ENCODE assay signal across 8 cellular contexts in the genomic region with DNA sequence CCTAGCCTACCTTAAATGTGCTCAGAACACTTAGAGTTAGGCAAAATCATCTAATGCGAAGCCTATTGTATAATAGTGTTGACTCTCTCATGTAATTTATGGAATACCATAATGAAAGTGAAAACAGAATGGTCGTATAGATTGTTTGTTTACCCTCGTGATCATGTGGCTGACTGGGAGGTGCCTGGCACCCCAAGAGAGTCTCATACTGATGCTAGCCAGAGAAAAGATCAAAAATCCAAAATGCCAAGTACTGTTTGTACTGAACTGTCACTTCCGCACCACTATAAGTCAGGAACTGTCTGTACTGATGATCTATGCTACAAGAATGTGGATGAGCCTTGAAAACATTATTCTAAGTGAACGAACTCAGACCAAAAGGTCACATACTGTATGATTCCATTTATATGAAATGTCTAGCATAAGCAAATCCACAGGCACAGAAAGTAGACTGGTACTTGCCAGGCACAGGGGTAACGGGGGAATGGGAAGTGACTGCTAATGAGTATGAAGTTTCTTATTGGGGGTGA. TPM values are rescaled to one million over a fixed set of nuclear protein-coding genes. Genes with fewer than 3 reads are reported as not detected.
A peak's percentile ranks its signal among the peaks of the same experiment; 100 is the strongest.
DNase-seq lines count a peak whose midpoint lies in the region; TF ChIP-seq lines count a peak whose summit lies in the region.

No MANE protein-coding gene starts in this region.

- peaks cover 75% of the 10 kb centered on the region for H3K36me3 Mint-ChIP-seq in activated T-cell treated with anti-CD3 and anti-CD28 coated beads, Interleukin-2, amount 50 U/mL, for 24 hours (ENCODE audit: low read depth)

- H3K27me3 ChIP-seq in left ventricle myocardium inferior (ENCODE audit: low read depth) = no peaks in the 10 kb centered on the region

- no peak for TF ChIP-seq CTCF in left ventricle myocardium inferior (IDR thresholded peaks at IDR 0.05; ENCODE audit: borderline replicate concordance)

- H3K27ac ChIP-seq in left ventricle myocardium inferior (replicated peaks) (peak overlapping the region; percentile 81), skin epidermis (peak overlapping the region in 19 of 21 experiments; percentile 59 to 94 (median 72))

- peak overlapping the region; percentile 20 for H3K4me3 ChIP-seq in left ventricle myocardium inferior
- H3K4me3 ChIP-seq in skin epidermis = peak overlapping the region in 4 of 7 experiments; percentile 0 to 26 (median 8)

- no peaks in the 10 kb centered on the region for H3K9me3 Mint-ChIP-seq in activated T-cell treated with anti-CD3 and anti-CD28 coated beads, Interleukin-2, amount 50 U/mL, for 24 hours

- H3K27me3 Mint-ChIP-seq in activated T-cell treated with anti-CD3 and anti-CD28 coated beads, Interleukin-2, amount 50 U/mL, for 24 hours = no peaks in the 10 kb centered on the region

- no peaks in the 10 kb centered on the region for H3K9me3 ChIP-seq in left ventricle myocardium inferior (replicated peaks)

- DNase-seq in activated T-cell treated with anti-CD3 and anti-CD28 coated beads, Interleukin-2, amount 50 U/mL, for 24 hours = no peak
- no peak for DNase-seq in activated T-cell treated with anti-CD3 and anti-CD28 coated beads for 4 hours
- DNase-seq in amniotic epithelial cell (ENCODE audit: low read depth) = peak; percentile 100
- DNase-seq in left ventricle myocardium inferior = no peak
- DNase-seq in NCI-H1048 (lab: John Stamatoyannopoulos, UW) = no peak
- no peak for DNase-seq in OCI-M2 (lab: John Stamatoyannopoulos, UW; ENCODE audit: unreplicated experiment)
- DNase-seq in NCI-H1092 (lab: John Stamatoyannopoulos, UW) = no peak

- intact Hi-C loops in left ventricle myocardium inferior (cut with micrococcal nuclease) = no loop called here

- H3K36me3 ChIP-seq in left ventricle myocardium inferior = no peaks in the 10 kb centered on the region

- peaks cover 66% of the 10 kb centered on the region for H3K4me1 Mint-ChIP-seq in activated T-cell treated with anti-CD3 and anti-CD28 coated beads, Interleukin-2, amount 50 U/mL, for 24 hours (ENCODE audit: low read depth)

- peak overlapping the region; percentile 20 for H3K27ac Mint-ChIP-seq in activated T-cell treated with anti-CD3 and anti-CD28 coated beads, Interleukin-2, amount 50 U/mL, for 24 hours

- H3K4me1 ChIP-seq in left ventricle myocardium inferior = peaks cover 97% of the 10 kb centered on the region

- no peak overlapping the region for H3K4me3 Mint-ChIP-seq in activated T-cell treated with anti-CD3 and anti-CD28 coated beads, Interleukin-2, amount 50 U/mL, for 24 hours

RNA-seq across cellular contexts. Expression of a gene that starts 22.4 kb away (rescaled TPM):
- 37.9 TPM for total RNA-seq in left ventricle myocardium inferior
